ENCODE assay signal across 4 cellular contexts in genomic region chr2:71962350-71962749, GRCh38.
"Had no signal": no experiment of that assay in that cellular context is flagged by ENCODE, and none has a peak within 500 bp of the region (broad histone marks: within the 10 kb centered on the region; RNA-seq: fewer than 3 reads in every experiment).

No MANE protein-coding gene starts in this region.

- H3K4me2 ChIP-seq: GM23338 had no signal

- H2AFZ ChIP-seq: GM23338 had no signal

- DNase-seq: H9, HCEC 1CT, IMR-90 had no signal

- H3K27ac Mint-ChIP-seq: GM23338, H9 had no signal

- H3K4me3 Mint-ChIP-seq: GM23338, H9 had no signal

- H3K4me3 ChIP-seq: GM23338 had no signal

- H3K4me1 Mint-ChIP-seq: GM23338 had no signal

- ATAC-seq: GM23338 had no signal
